Comparison of ENCODE assay signal across 1 cellular context in the genomic region with DNA sequence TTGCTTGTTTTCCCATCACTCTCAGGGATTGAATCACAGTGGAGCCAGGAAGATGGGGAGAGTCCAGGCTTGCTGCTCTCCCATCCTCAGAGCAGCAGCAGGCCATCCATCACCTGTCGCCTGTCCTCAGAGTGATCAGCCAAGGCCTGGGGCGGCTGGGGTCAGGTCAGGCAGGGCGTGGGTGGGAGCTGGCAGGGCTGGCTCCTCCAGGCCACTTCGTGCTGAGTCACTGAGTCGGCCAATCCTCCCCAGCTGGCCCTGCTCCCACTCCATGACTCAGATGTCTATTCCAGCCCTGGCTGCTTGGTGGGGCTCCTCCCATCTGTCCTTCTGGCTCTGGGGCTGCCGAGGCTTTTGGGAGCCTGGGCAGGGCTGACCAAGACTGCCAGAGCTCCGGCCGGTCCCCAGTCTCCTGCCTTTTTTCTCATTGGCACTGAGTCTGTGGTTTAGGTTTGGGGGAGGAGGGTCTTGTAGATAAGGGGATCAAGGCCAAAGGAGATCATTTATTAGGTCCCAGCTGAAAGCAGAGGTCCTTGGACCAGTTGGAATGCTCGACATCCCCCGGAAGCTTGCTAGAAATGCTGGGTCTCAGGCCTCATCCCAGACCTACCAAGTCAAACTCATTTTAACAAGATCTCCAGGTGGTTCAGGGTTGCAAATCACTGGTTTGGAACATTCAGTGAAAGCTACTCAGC.
A peak's percentile ranks its signal among the peaks of the same experiment; 100 is the strongest.
TF ChIP-seq lines count a peak whose summit lies in the region.

No MANE protein-coding gene starts in this region.

TF ChIP-seq in K562, 482 proteins besides CTCF, POLR2A, EP300 and RAD21 (continued from another document and continues in another):
- TF ChIP-seq, protein P1, sequence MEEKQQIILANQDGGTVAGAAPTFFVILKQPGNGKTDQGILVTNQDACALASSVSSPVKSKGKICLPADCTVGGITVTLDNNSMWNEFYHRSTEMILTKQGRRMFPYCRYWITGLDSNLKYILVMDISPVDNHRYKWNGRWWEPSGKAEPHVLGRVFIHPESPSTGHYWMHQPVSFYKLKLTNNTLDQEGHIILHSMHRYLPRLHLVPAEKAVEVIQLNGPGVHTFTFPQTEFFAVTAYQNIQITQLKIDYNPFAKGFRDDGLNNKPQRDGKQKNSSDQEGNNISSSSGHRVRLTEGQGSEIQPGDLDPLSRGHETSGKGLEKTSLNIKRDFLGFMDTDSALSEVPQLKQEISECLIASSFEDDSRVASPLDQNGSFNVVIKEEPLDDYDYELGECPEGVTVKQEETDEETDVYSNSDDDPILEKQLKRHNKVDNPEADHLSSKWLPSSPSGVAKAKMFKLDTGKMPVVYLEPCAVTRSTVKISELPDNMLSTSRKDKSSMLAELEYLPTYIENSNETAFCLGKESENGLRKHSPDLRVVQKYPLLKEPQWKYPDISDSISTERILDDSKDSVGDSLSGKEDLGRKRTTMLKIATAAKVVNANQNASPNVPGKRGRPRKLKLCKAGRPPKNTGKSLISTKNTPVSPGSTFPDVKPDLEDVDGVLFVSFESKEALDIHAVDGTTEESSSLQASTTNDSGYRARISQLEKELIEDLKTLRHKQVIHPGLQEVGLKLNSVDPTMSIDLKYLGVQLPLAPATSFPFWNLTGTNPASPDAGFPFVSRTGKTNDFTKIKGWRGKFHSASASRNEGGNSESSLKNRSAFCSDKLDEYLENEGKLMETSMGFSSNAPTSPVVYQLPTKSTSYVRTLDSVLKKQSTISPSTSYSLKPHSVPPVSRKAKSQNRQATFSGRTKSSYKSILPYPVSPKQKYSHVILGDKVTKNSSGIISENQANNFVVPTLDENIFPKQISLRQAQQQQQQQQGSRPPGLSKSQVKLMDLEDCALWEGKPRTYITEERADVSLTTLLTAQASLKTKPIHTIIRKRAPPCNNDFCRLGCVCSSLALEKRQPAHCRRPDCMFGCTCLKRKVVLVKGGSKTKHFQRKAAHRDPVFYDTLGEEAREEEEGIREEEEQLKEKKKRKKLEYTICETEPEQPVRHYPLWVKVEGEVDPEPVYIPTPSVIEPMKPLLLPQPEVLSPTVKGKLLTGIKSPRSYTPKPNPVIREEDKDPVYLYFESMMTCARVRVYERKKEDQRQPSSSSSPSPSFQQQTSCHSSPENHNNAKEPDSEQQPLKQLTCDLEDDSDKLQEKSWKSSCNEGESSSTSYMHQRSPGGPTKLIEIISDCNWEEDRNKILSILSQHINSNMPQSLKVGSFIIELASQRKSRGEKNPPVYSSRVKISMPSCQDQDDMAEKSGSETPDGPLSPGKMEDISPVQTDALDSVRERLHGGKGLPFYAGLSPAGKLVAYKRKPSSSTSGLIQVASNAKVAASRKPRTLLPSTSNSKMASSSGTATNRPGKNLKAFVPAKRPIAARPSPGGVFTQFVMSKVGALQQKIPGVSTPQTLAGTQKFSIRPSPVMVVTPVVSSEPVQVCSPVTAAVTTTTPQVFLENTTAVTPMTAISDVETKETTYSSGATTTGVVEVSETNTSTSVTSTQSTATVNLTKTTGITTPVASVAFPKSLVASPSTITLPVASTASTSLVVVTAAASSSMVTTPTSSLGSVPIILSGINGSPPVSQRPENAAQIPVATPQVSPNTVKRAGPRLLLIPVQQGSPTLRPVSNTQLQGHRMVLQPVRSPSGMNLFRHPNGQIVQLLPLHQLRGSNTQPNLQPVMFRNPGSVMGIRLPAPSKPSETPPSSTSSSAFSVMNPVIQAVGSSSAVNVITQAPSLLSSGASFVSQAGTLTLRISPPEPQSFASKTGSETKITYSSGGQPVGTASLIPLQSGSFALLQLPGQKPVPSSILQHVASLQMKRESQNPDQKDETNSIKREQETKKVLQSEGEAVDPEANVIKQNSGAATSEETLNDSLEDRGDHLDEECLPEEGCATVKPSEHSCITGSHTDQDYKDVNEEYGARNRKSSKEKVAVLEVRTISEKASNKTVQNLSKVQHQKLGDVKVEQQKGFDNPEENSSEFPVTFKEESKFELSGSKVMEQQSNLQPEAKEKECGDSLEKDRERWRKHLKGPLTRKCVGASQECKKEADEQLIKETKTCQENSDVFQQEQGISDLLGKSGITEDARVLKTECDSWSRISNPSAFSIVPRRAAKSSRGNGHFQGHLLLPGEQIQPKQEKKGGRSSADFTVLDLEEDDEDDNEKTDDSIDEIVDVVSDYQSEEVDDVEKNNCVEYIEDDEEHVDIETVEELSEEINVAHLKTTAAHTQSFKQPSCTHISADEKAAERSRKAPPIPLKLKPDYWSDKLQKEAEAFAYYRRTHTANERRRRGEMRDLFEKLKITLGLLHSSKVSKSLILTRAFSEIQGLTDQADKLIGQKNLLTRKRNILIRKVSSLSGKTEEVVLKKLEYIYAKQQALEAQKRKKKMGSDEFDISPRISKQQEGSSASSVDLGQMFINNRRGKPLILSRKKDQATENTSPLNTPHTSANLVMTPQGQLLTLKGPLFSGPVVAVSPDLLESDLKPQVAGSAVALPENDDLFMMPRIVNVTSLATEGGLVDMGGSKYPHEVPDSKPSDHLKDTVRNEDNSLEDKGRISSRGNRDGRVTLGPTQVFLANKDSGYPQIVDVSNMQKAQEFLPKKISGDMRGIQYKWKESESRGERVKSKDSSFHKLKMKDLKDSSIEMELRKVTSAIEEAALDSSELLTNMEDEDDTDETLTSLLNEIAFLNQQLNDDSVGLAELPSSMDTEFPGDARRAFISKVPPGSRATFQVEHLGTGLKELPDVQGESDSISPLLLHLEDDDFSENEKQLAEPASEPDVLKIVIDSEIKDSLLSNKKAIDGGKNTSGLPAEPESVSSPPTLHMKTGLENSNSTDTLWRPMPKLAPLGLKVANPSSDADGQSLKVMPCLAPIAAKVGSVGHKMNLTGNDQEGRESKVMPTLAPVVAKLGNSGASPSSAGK (IDR thresholded peaks at IDR 0.05), result no peak
- TF ChIP-seq EGR1 (conservative IDR thresholded peaks at IDR 0.05) (peak; percentile 36; the same call in 1 of the 2 replicates), ZNF354B (CRISPR knock-in tag; IDR thresholded peaks at IDR 0.05) (no peak), SAP30 (IDR thresholded peaks at IDR 0.05; ENCODE audit: borderline replicate concordance, insufficient read depth, low read depth, low read length, poor library complexity, severe bottlenecking) (no peak), HDAC8 (tag; IDR thresholded peaks at IDR 0.05) (0 out of 2 replicates have a peak, but pooled peaks have one; percentile 35), IFI16 (CRISPR knock-in tag; IDR thresholded peaks at IDR 0.05) (no peak), SMARCA4 (IDR thresholded peaks at IDR 0.05) (peak; percentile 88), PHB (CRISPR knock-in tag; IDR thresholded peaks at IDR 0.05) (no peak), MXI1 (IDR thresholded peaks at IDR 0.05; ENCODE audit: low read depth, low read length) (no peak), RBM15 (IDR thresholded peaks at IDR 0.05; ENCODE audit: insufficient read depth, low read length) (no peak), ZKSCAN3 (CRISPR knock-in tag; IDR thresholded peaks at IDR 0.05) (no peak), TARDBP (IDR thresholded peaks at IDR 0.05) (no peak; the same call in 1 of the 2 replicates)
- TF ChIP-seq, protein P2, sequence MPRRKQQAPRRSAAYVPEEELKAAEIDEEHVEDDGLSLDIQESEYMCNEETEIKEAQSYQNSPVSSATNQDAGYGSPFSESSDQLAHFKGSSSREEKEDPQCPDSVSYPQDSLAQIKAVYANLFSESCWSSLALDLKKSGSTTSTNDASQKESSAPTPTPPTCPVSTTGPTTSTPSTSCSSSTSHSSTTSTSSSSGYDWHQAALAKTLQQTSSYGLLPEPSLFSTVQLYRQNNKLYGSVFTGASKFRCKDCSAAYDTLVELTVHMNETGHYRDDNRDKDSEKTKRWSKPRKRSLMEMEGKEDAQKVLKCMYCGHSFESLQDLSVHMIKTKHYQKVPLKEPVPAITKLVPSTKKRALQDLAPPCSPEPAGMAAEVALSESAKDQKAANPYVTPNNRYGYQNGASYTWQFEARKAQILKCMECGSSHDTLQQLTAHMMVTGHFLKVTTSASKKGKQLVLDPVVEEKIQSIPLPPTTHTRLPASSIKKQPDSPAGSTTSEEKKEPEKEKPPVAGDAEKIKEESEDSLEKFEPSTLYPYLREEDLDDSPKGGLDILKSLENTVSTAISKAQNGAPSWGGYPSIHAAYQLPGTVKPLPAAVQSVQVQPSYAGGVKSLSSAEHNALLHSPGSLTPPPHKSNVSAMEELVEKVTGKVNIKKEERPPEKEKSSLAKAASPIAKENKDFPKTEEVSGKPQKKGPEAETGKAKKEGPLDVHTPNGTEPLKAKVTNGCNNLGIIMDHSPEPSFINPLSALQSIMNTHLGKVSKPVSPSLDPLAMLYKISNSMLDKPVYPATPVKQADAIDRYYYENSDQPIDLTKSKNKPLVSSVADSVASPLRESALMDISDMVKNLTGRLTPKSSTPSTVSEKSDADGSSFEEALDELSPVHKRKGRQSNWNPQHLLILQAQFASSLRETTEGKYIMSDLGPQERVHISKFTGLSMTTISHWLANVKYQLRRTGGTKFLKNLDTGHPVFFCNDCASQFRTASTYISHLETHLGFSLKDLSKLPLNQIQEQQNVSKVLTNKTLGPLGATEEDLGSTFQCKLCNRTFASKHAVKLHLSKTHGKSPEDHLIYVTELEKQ (CRISPR knock-in tag; IDR thresholded peaks at IDR 0.05), result no peak
- TF ChIP-seq, protein P3, sequence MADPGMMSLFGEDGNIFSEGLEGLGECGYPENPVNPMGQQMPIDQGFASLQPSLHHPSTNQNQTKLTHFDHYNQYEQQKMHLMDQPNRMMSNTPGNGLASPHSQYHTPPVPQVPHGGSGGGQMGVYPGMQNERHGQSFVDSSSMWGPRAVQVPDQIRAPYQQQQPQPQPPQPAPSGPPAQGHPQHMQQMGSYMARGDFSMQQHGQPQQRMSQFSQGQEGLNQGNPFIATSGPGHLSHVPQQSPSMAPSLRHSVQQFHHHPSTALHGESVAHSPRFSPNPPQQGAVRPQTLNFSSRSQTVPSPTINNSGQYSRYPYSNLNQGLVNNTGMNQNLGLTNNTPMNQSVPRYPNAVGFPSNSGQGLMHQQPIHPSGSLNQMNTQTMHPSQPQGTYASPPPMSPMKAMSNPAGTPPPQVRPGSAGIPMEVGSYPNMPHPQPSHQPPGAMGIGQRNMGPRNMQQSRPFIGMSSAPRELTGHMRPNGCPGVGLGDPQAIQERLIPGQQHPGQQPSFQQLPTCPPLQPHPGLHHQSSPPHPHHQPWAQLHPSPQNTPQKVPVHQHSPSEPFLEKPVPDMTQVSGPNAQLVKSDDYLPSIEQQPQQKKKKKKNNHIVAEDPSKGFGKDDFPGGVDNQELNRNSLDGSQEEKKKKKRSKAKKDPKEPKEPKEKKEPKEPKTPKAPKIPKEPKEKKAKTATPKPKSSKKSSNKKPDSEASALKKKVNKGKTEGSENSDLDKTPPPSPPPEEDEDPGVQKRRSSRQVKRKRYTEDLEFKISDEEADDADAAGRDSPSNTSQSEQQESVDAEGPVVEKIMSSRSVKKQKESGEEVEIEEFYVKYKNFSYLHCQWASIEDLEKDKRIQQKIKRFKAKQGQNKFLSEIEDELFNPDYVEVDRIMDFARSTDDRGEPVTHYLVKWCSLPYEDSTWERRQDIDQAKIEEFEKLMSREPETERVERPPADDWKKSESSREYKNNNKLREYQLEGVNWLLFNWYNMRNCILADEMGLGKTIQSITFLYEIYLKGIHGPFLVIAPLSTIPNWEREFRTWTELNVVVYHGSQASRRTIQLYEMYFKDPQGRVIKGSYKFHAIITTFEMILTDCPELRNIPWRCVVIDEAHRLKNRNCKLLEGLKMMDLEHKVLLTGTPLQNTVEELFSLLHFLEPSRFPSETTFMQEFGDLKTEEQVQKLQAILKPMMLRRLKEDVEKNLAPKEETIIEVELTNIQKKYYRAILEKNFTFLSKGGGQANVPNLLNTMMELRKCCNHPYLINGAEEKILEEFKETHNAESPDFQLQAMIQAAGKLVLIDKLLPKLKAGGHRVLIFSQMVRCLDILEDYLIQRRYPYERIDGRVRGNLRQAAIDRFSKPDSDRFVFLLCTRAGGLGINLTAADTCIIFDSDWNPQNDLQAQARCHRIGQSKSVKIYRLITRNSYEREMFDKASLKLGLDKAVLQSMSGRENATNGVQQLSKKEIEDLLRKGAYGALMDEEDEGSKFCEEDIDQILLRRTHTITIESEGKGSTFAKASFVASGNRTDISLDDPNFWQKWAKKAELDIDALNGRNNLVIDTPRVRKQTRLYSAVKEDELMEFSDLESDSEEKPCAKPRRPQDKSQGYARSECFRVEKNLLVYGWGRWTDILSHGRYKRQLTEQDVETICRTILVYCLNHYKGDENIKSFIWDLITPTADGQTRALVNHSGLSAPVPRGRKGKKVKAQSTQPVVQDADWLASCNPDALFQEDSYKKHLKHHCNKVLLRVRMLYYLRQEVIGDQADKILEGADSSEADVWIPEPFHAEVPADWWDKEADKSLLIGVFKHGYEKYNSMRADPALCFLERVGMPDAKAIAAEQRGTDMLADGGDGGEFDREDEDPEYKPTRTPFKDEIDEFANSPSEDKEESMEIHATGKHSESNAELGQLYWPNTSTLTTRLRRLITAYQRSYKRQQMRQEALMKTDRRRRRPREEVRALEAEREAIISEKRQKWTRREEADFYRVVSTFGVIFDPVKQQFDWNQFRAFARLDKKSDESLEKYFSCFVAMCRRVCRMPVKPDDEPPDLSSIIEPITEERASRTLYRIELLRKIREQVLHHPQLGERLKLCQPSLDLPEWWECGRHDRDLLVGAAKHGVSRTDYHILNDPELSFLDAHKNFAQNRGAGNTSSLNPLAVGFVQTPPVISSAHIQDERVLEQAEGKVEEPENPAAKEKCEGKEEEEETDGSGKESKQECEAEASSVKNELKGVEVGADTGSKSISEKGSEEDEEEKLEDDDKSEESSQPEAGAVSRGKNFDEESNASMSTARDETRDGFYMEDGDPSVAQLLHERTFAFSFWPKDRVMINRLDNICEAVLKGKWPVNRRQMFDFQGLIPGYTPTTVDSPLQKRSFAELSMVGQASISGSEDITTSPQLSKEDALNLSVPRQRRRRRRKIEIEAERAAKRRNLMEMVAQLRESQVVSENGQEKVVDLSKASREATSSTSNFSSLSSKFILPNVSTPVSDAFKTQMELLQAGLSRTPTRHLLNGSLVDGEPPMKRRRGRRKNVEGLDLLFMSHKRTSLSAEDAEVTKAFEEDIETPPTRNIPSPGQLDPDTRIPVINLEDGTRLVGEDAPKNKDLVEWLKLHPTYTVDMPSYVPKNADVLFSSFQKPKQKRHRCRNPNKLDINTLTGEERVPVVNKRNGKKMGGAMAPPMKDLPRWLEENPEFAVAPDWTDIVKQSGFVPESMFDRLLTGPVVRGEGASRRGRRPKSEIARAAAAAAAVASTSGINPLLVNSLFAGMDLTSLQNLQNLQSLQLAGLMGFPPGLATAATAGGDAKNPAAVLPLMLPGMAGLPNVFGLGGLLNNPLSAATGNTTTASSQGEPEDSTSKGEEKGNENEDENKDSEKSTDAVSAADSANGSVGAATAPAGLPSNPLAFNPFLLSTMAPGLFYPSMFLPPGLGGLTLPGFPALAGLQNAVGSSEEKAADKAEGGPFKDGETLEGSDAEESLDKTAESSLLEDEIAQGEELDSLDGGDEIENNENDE (IDR thresholded peaks at IDR 0.05; ENCODE audit: low read depth, low read length), result no peak
- TF ChIP-seq, protein P4, sequence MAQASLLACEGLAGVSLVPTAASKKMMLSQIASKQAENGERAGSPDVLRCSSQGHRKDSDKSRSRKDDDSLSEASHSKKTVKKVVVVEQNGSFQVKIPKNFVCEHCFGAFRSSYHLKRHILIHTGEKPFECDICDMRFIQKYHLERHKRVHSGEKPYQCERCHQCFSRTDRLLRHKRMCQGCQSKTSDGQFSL (CRISPR knock-in tag; IDR thresholded peaks at IDR 0.05), result no peak; the same call in 1 of the 2 replicates
- TF ChIP-seq, protein P4 (tag; IDR thresholded peaks at IDR 0.05), result no peak
- TF ChIP-seq, protein P5, sequence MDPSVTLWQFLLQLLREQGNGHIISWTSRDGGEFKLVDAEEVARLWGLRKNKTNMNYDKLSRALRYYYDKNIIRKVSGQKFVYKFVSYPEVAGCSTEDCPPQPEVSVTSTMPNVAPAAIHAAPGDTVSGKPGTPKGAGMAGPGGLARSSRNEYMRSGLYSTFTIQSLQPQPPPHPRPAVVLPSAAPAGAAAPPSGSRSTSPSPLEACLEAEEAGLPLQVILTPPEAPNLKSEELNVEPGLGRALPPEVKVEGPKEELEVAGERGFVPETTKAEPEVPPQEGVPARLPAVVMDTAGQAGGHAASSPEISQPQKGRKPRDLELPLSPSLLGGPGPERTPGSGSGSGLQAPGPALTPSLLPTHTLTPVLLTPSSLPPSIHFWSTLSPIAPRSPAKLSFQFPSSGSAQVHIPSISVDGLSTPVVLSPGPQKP (CRISPR knock-in tag; IDR thresholded peaks at IDR 0.05), result no peak
